In the genomic region with DNA sequence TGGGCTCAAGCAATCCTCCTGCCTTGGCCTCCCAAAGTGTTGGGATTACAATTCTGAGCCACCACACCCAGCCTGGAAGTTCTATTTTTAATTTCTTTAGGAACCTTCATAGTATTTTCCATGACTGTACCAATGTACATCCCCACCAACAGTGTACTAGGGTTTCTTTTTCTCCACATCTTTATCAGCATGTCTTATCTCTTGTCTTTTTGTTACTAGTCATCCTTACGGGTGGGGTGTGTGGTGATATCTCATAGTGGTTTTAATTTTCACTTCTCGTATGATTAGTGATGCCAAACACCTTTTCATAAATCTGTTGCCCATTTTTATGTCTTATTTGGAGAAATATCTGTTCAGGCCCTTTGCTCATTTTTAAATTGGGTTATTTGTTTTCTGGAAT, we compare ENCODE assay signal across 35 cellular contexts.
"Had no signal": no experiment of that assay in that cellular context is flagged by ENCODE, and none has a peak within 500 bp of the region (broad histone marks: within the 10 kb centered on the region; RNA-seq: fewer than 3 reads in every experiment).

No MANE protein-coding gene starts in this region.

- H3K4me1 ChIP-seq: adrenal gland had no signal

- H3K9me3 Mint-ChIP-seq: activated CD4-positive, alpha-beta T cell treated with anti-CD3 and anti-CD28 coated beads, Interleukin-2, amount 10 ng/mL, durations not matched to agents 24 days and 14 days; activated CD8-positive, alpha-beta T cell treated with anti-CD3 and anti-CD28 coated beads for 36 hours; activated T-helper 1 cell treated with anti-CD3 and anti-CD28 coated beads, Interleukin-12 subunit alpha, Interleukin-12 subunit beta, Interleukin-2, Interleukin-4 antibody, amounts not matched to agents 30 ng/mL and 10 ng/mL and 1 ng/mL, durations not matched to agents 14 hours and 24 hours and 36 hours had no signal

- H3K27ac Mint-ChIP-seq: activated CD4-positive, alpha-beta memory T cell treated with anti-CD3 and anti-CD28 coated beads for 36 hours; activated CD4-positive, alpha-beta T cell treated with anti-CD3 and anti-CD28 coated beads, Interleukin-2, amount 10 ng/mL, durations not matched to agents 24 days and 14 days; activated CD8-positive, alpha-beta T cell treated with anti-CD3 and anti-CD28 coated beads for 36 hours; activated naive CD4-positive, alpha-beta T cell treated with anti-CD3 and anti-CD28 coated beads for 36 hours; activated naive CD4-positive, alpha-beta T cell treated with anti-CD3 and anti-CD28 coated beads, Interleukin-2, amount 50 U/mL, for 72 hours; activated naive CD8-positive, alpha-beta T cell treated with anti-CD3 and anti-CD28 coated beads, Interleukin-2, amount 10 ng/mL, durations not matched to agents 7 days and 5 days; activated T-cell treated with anti-CD3 and anti-CD28 coated beads, Interleukin-2, amount 50 U/mL, for 24 hours; activated T-helper 1 cell treated with anti-CD3 and anti-CD28 coated beads, Interleukin-12 subunit alpha, Interleukin-12 subunit beta, Interleukin-2, Interleukin-4 antibody, amounts not matched to agents 30 ng/mL and 10 ng/mL and 1 ng/mL, durations not matched to agents 14 hours and 24 hours and 36 hours; activated T-helper 17 cell treated with anti-CD3 and anti-CD28 coated beads, Interleukin-2, amount 50 U/mL, for 72 hours; brain; T-cell; T-helper 17 cell; WTC11 had no signal

- H3K27me3 Mint-ChIP-seq: activated CD4-positive, alpha-beta memory T cell treated with anti-CD3 and anti-CD28 coated beads for 36 hours; activated naive CD8-positive, alpha-beta T cell treated with anti-CD3 and anti-CD28 coated beads, Interleukin-2, amount 10 ng/mL, durations not matched to agents 7 days and 5 days; activated T-helper 17 cell treated with anti-CD3 and anti-CD28 coated beads, Interleukin-2, amount 50 U/mL, for 72 hours; brain; central memory CD8-positive, alpha-beta T cell; T-cell; T-helper 17 cell had no signal

- DNase-seq: activated CD4-positive, alpha-beta memory T cell treated with anti-CD3 and anti-CD28 coated beads for 36 hours; activated CD4-positive, alpha-beta T cell treated with anti-CD3 and anti-CD28 coated beads for 4 hours; activated CD4-positive, alpha-beta T cell treated with anti-CD3 and anti-CD28 coated beads, Interleukin-2, amount 10 ng/mL, durations not matched to agents 24 days and 14 days; activated CD4-positive, alpha-beta T cell treated with anti-CD3 and anti-CD28 coated beads, Interleukin-2, amount 50 U/mL, for 1 hour; activated CD4-positive, alpha-beta T cell treated with anti-CD3 and anti-CD28 coated beads, Interleukin-2, amount 50 U/mL, for 4 hours; activated CD4-positive, CD25-positive, alpha-beta regulatory T cell treated with anti-CD3 and anti-CD28 coated beads, Interleukin-2, amount 50 U/mL, for 72 hours; activated CD8-positive, alpha-beta memory T cell treated with anti-CD3 and anti-CD28 coated beads, Interleukin-2, amount 50 U/mL, for 4 hours; activated CD8-positive, alpha-beta T cell treated with anti-CD3 and anti-CD28 coated beads for 36 hours; activated effector memory CD4-positive, alpha-beta T cell treated with anti-CD3 and anti-CD28 coated beads, Interleukin-2, amount 50 U/mL, for 16 hours; activated gamma-delta T cell treated with Interleukin-2 at 50 U/mL for 16 hours; activated naive CD4-positive, alpha-beta T cell; activated naive CD4-positive, alpha-beta T cell treated with anti-CD3 and anti-CD28 coated beads for 36 hours; activated naive CD4-positive, alpha-beta T cell treated with anti-CD3 and anti-CD28 coated beads, Interleukin-2, amount 50 U/mL, for 16 hours; activated naive CD8-positive, alpha-beta T cell treated with anti-CD3 and anti-CD28 coated beads, Interleukin-2, amount 10 ng/mL, durations not matched to agents 7 days and 5 days; activated T-cell treated with anti-CD3 and anti-CD28 coated beads for 4 hours; activated T-cell treated with anti-CD3 and anti-CD28 coated beads, Interleukin-2, amount 50 U/mL, for 24 hours; activated T-cell treated with anti-CD3 and anti-CD28 coated beads, Interleukin-2, amount 50 U/mL, for 48 hours; adrenal gland; amniotic stem cell; aorta; caudate nucleus; cerebellar nuclear complex; T-cell; T-helper 17 cell; T-helper 9 cell; WERI-Rb-1 had no signal

- ATAC-seq: activated CD8-positive, alpha-beta T cell treated with anti-CD3 and anti-CD28 coated beads for 36 hours; activated naive CD4-positive, alpha-beta T cell treated with anti-CD3 and anti-CD28 coated beads, Interleukin-2, amount 50 U/mL, for 72 hours; activated T-helper 17 cell treated with anti-CD3 and anti-CD28 coated beads, Interleukin-2, amount 50 U/mL, for 72 hours; T-cell; T-helper 17 cell; WTC11 had no signal

- H3K4me1 Mint-ChIP-seq: activated CD4-positive, alpha-beta T cell treated with anti-CD3 and anti-CD28 coated beads, Interleukin-2, amount 10 ng/mL, durations not matched to agents 24 days and 14 days; activated naive CD8-positive, alpha-beta T cell treated with anti-CD3 and anti-CD28 coated beads, Interleukin-2, amount 10 ng/mL, durations not matched to agents 7 days and 5 days; activated T-helper 17 cell treated with anti-CD3 and anti-CD28 coated beads, Interleukin-2, amount 50 U/mL, for 72 hours; central memory CD8-positive, alpha-beta T cell; T-cell; T-helper 17 cell had no signal

- H3K27ac ChIP-seq: adrenal gland, cardiac muscle cell, WERI-Rb-1 had no signal

- H3K27me3 ChIP-seq: adrenal gland, cardiac muscle cell had no signal

- H3K4me3 ChIP-seq: adrenal gland, cardiac muscle cell had no signal

- H3K36me3 ChIP-seq: adrenal gland, cardiac muscle cell, WERI-Rb-1 had no signal

- FAIRE-seq: bronchial epithelial cell, TTC549 had no signal

- H3K9me3 ChIP-seq: adrenal gland had no signal

- H3K36me3 Mint-ChIP-seq: activated CD4-positive, alpha-beta memory T cell treated with anti-CD3 and anti-CD28 coated beads for 36 hours; activated naive CD4-positive, alpha-beta T cell treated with anti-CD3 and anti-CD28 coated beads, Interleukin-2, amount 50 U/mL, for 72 hours; activated naive CD8-positive, alpha-beta T cell treated with anti-CD3 and anti-CD28 coated beads, Interleukin-2, amount 10 ng/mL, durations not matched to agents 7 days and 5 days; brain; T-cell had no signal

- H3K4me3 Mint-ChIP-seq: activated CD4-positive, alpha-beta memory T cell treated with anti-CD3 and anti-CD28 coated beads for 36 hours; activated CD4-positive, alpha-beta T cell treated with anti-CD3 and anti-CD28 coated beads, Interleukin-2, amount 10 ng/mL, durations not matched to agents 24 days and 14 days; activated CD8-positive, alpha-beta T cell treated with anti-CD3 and anti-CD28 coated beads for 36 hours; activated naive CD4-positive, alpha-beta T cell treated with anti-CD3 and anti-CD28 coated beads for 36 hours; activated naive CD8-positive, alpha-beta T cell treated with anti-CD3 and anti-CD28 coated beads, Interleukin-2, amount 10 ng/mL, durations not matched to agents 7 days and 5 days; activated T-cell treated with anti-CD3 and anti-CD28 coated beads, Interleukin-2, amount 50 U/mL, for 24 hours; activated T-helper 1 cell treated with anti-CD3 and anti-CD28 coated beads, Interleukin-12 subunit alpha, Interleukin-12 subunit beta, Interleukin-2, Interleukin-4 antibody, amounts not matched to agents 30 ng/mL and 10 ng/mL and 1 ng/mL, durations not matched to agents 14 hours and 24 hours and 36 hours; activated T-helper 17 cell treated with anti-CD3 and anti-CD28 coated beads, Interleukin-2, amount 50 U/mL, for 72 hours; brain; central memory CD8-positive, alpha-beta T cell; T-cell; T-helper 17 cell; WTC11 had no signal
